In genomic region chr9:104961238-104961637, GRCh38 we compare ENCODE assay signal across 8 cellular contexts. TPM values are rescaled to one million over a fixed set of nuclear protein-coding genes. Genes with fewer than 3 reads are reported as not detected.
DNase-seq lines count a peak whose midpoint lies in the region; ATAC-seq, FAIRE-seq and TF ChIP-seq lines count a peak whose summit lies in the region.

No MANE protein-coding gene starts in this region.

- H3K27me3 Mint-ChIP-seq in CD4-positive, alpha-beta T cell, result no peaks in the 10 kb centered on the region

- H3K79me2 ChIP-seq in GM12878 (ENCODE audit: control insufficient read depth, insufficient read depth, low read length), result no peaks in the 10 kb centered on the region

- no peak overlapping the region for H3K4me3 ChIP-seq in GM12878

- H4K20me1 ChIP-seq in GM12878 (ENCODE audit: control insufficient read depth, insufficient read depth), result no peaks in the 10 kb centered on the region

- no peak overlapping the region for H3K27ac ChIP-seq in CD4-positive, alpha-beta T cell (ENCODE audit: low read depth, low read length)
- H3K27ac ChIP-seq in GM12878 (ENCODE audit: control insufficient read depth, insufficient read depth), result no peak overlapping the region

- peak overlapping the region; percentile 10 for H3K27ac Mint-ChIP-seq in CD4-positive, alpha-beta T cell

- TF ChIP-seq RAD21 in GM12878 (IDR thresholded peaks at IDR 0.05; ENCODE audit: insufficient read depth, low read depth, low read length), result no peak

- intact Hi-C loops in CD4-positive, alpha-beta T cell (cut with DNase I, micrococcal nuclease), result loop anchor here (1.0 to 10.0 kb wide), 4 partner anchors 30 to 206 kb away; no protein-coding TSS in a partner anchor
- intact Hi-C loops in GM12878 (cut with micrococcal nuclease; ENCODE audit: unreplicated experiment), result no loop called here
- intact Hi-C loops in head of caudate nucleus (cut with DNase I), result no loop called here

- H3K9me3 ChIP-seq in CD4-positive, alpha-beta T cell (ENCODE audit: control insufficient read depth, low read length), result no peaks in the 10 kb centered on the region
- H3K9me3 ChIP-seq in GM12878 (replicated peaks; ENCODE audit: control insufficient read depth, insufficient read depth, low read length), result no peaks in the 10 kb centered on the region

- POLR2A ChIA-PET in CD4-positive, alpha-beta T cell (lab: Charles Lee), result interaction anchor here (1.3 kb wide), 1 partner anchor 167 kb away, joined by 4 read pairs; no protein-coding TSS in a partner anchor
- POLR2A ChIA-PET in GM12878 (lab: Charles Lee), result no interaction called here

- no TSS peak for BruUV-seq in GM12878 (replicated peaks; lab: Mats Ljungman, UMichigan)

- no peaks in the 10 kb centered on the region for H3K27me3 ChIP-seq in CD4-positive, alpha-beta T cell (ENCODE audit: control insufficient read depth, insufficient read depth, low read length)
- H3K27me3 ChIP-seq in GM12878 (replicated peaks in 1 of 2; ENCODE audit: control insufficient read depth in 2 of 2, insufficient read depth in 2 of 2, low read length in 1 of 2), result no peaks in the 10 kb centered on the region; a peak in 1 of 4 replicates

- in situ Hi-C loops in GM12878 (cut with MboI), result no loop called here

- no peak for TF ChIP-seq POLR2A in GM12878 (IDR thresholded peaks at IDR 0.05; ENCODE audit: low read depth, low read length)

- no peaks in the 10 kb centered on the region for H3K36me3 Mint-ChIP-seq in CD4-positive, alpha-beta T cell (ENCODE audit: low read depth)

- no peaks in the 10 kb centered on the region for H3K36me3 ChIP-seq in GM12878 (ENCODE audit: control insufficient read depth in 2 of 2, insufficient read depth in 2 of 2, low read length in 1 of 2)

- H3K4me3 Mint-ChIP-seq in CD4-positive, alpha-beta T cell, result peak overlapping the region; percentile 6

- CTCF ChIA-PET in CD4-positive, alpha-beta T cell (lab: Charles Lee), result interaction anchor here (1.0 to 1.7 kb wide), 3 partner anchors 22 to 175 kb away, joined by 3 read pairs; no protein-coding TSS in a partner anchor
- CTCF ChIA-PET in GM12878 (lab: Yijun Ruan, JAX), result interaction anchor here (0.6 kb wide), 2 partner anchors 20 to 202 kb away, joined by 3 to 4 read pairs; no protein-coding TSS in a partner anchor

- peak in 8 of 10 experiments; percentile 9 to 61 (median 26) for DNase-seq in CD4-positive, alpha-beta T cell
- peak; percentile 92 for DNase-seq in HT1080 (ENCODE audit: low read depth)
- DNase-seq in SKM-1 treated with dmso at 0.1 percent for 144 hours (lab: John Stamatoyannopoulos, UW; ENCODE audit: unreplicated experiment), result peak; percentile 4
- DNase-seq in GM12878 (ENCODE audit: low read depth, low spot score), result peak; percentile 2
- no peak for DNase-seq in omental fat pad (ENCODE audit: low spot score)
- DNase-seq in D341Med (ENCODE audit: low spot score), result no peak
- DNase-seq in head of caudate nucleus, result no peak

- no peak for TF ChIP-seq EP300 in GM12878 (IDR thresholded peaks at IDR 0.05; ENCODE audit: borderline replicate concordance in 1 of 2, control insufficient read depth in 1 of 2, low read depth in 2 of 2, low read length in 2 of 2)

- H2AFZ ChIP-seq in GM12878 (ENCODE audit: control insufficient read depth, low read depth, low read length), result no peak overlapping the region

- no peak overlapping the region for H3K9ac ChIP-seq in GM12878 (ENCODE audit: control insufficient read depth, insufficient read depth, low read length)

- peaks cover 32% of the 10 kb centered on the region for H3K4me1 Mint-ChIP-seq in CD4-positive, alpha-beta T cell (ENCODE audit: low read depth)

- no peak for TF ChIP-seq CTCF in CD4-positive, alpha-beta T cell (IDR thresholded peaks at IDR 0.05)
- TF ChIP-seq CTCF in GM12878 (IDR thresholded peaks at IDR 0.05 in 2 of 3, conservative IDR thresholded peaks at IDR 0.05 in 1 of 3; ENCODE audit: control insufficient read depth in 2 of 3, extremely low read depth in 1 of 3, insufficient read depth in 1 of 3, low read depth in 3 of 3, low read length in 3 of 3), result no peak
- no peak for TF ChIP-seq CTCF in omental fat pad (IDR thresholded peaks at IDR 0.05)

- ATAC-seq in CD4-positive, alpha-beta T cell (ENCODE audit: poor library complexity), result peak; percentile 99
- ATAC-seq in GM21390 (IDR thresholded peaks at IDR 0.05; ENCODE audit: unreplicated experiment), result peak; percentile 95
- ATAC-seq in GM12878, result peak; percentile 88
- ATAC-seq in omental fat pad (ENCODE audit: low FRiP score), result peak; percentile 57

- no peaks in the 10 kb centered on the region for H3K9me3 Mint-ChIP-seq in CD4-positive, alpha-beta T cell

- SMC1A ChIA-PET in GM12878 (lab: Charles Lee; ENCODE audit: uncharacterized antibody, unreplicated experiment), result interaction anchor here (0.6 to 1.5 kb wide), 2 partner anchors 20 to 75 kb away, joined by 3 to 5 read pairs; no protein-coding TSS in a partner anchor

- WGBS in GM12878 (ENCODE audit: insufficient coverage, insufficient replicate concordance, low lambda C conversion rate, missing lambda C conversion rate), result 0% methylated on average over 5 of the region's 5 CpGs

- H3K4me2 ChIP-seq in GM12878 (ENCODE audit: control insufficient read depth, insufficient read depth), result no peak overlapping the region

- FAIRE-seq in GM12878 (lab: Jason Lieb, UNC), result no peak

- no peaks in the 10 kb centered on the region for H3K4me1 ChIP-seq in GM12878 (ENCODE audit: control insufficient read depth, insufficient read depth, low read length)

- RAD21 ChIA-PET in GM12878 (lab: Charles Lee; ENCODE audit: unreplicated experiment), result interaction anchor here (1.0 kb wide), 1 partner anchor 24 kb away, joined by 4 read pairs; no protein-coding TSS in a partner anchor

TF ChIP-seq in GM12878, 131 proteins besides CTCF, POLR2A, EP300 and RAD21:
- TF ChIP-seq SMAD1 (IDR thresholded peaks at IDR 0.05; ENCODE audit: low read depth, partially characterized antibody), result no peak
- no peak for TF ChIP-seq NFIC (IDR thresholded peaks at IDR 0.05; ENCODE audit: low read depth, low read length)
- no peak for TF ChIP-seq RELB (IDR thresholded peaks at IDR 0.05; ENCODE audit: low read depth)
- TF ChIP-seq SMAD5 (IDR thresholded peaks at IDR 0.05; ENCODE audit: low read depth), result no peak
- TF ChIP-seq TAF1 (IDR thresholded peaks at IDR 0.05; ENCODE audit: borderline replicate concordance, low read depth, low read length), result no peak
- TF ChIP-seq ZBTB33 (IDR thresholded peaks at IDR 0.05), result no peak
- no peak for TF ChIP-seq RUNX3 (IDR thresholded peaks at IDR 0.05; ENCODE audit: low read length)
- no peak for TF ChIP-seq PAX8 (IDR thresholded peaks at IDR 0.05)
- no peak for TF ChIP-seq ZNF207 (IDR thresholded peaks at IDR 0.05; ENCODE audit: borderline replicate concordance)
TF ChIP-seq in GM12878: peak in this region for 0.

RNA-seq across cellular contexts. Expression of gene ABCA1, which starts 33.3 kb away (rescaled TPM):
- total RNA-seq in CD4-positive, alpha-beta T cell, result 10 to 100 TPM; 14.1 to 16.9 TPM
- total RNA-seq in HT1080 (2014; rRNA removed; shearing (Covaris generic)), result 6.3 and 6.4 TPM in 2 replicates
- polyA plus RNA-seq in HT1080 (2015; cell fraction: cytosol; rRNA removed), result 4.3 and 5.2 TPM in 2 replicates
- 24.6 and 25.1 TPM in 2 replicates for polyA plus RNA-seq in HT1080 (2015; cell fraction: nucleus; rRNA removed)
- 0.23 and 0.91 TPM in 2 replicates for total RNA-seq in GM12878 (2013; cell fraction: nucleolus; rRNA removed)
- total RNA-seq in GM12878 (2014; rRNA removed), result 0.44 and 0.45 TPM in 2 replicates
- 0.27 and 0.32 TPM in 2 replicates for total RNA-seq in GM12878 (2014; rRNA removed; fragmentation: Illumina TruSeq; extraction: Trizol)
- total RNA-seq in GM12878 (2021), result 0.56 and 0.61 TPM in 2 replicates
- 0.09 TPM for polyA plus RNA-seq in GM12878 (2011; ENCODE audit: low read depth)
- 0.01 TPM in 1 of 2 replicates, not detected in the other for polyA plus RNA-seq in GM12878 (2011; rRNA removed)
- 0.03 TPM in 1 of 2 replicates, not detected in the other for polyA plus RNA-seq in GM12878 (2011; cell fraction: cytosol; rRNA removed)
- polyA plus RNA-seq in GM12878 (2011; cell fraction: nucleus; rRNA removed), result 0.01 and 0.03 TPM in 2 replicates
- polyA plus RNA-seq in GM12878 (2012), result 0.10 and 0.12 TPM in 2 replicates
- 0.16 and 0.19 TPM in 2 replicates for polyA plus RNA-seq in GM12878 (2014; fragmentation: Illumina TruSeq; extraction: Trizol)
- polyA plus RNA-seq in GM12878 (2014; fragmentation: Nextera tagmentation; extraction: Ambion mirVana), result under 1 TPM; 0.09 to 0.29 TPM
- 0.12 and 0.22 TPM in 2 replicates for polyA plus RNA-seq in GM12878 (2014; rRNA removed)
- under 1 TPM; 0.09 to 0.12 TPM for polyA plus RNA-seq in GM12878 (2016; fragmentation: Nextera tagmentation; extraction: Ambion mirVana)
- polyA minus RNA-seq in GM12878 (2011; rRNA and poly(A)+ RNA removed), result 0.07 and 0.31 TPM in 2 replicates
- not detected in 2 replicates for polyA minus RNA-seq in GM12878 (2011; cell fraction: cytosol; rRNA and poly(A)+ RNA removed)
- polyA minus RNA-seq in GM12878 (2011; cell fraction: nucleus; rRNA and poly(A)+ RNA removed), result 0.48 TPM in 1 of 2 replicates, not detected in the other
- total RNA-seq in omental fat pad, result 100 to 1,000 TPM in 3 of 4 donors, 10 to 100 TPM in 1; 87.3 to 188 (median 124) TPM

Comparison
In these comparisons a context has a peak if more than half of its experiments do, and no peak if none do; other contexts are left out.
1. DNase-seq: peak in CD4-positive, alpha-beta T cell (8 of 10), HT1080 (single experiment), SKM-1 treated with dmso at 0.1 percent for 144 hours (single experiment) and GM12878 (single experiment); none in omental fat pad (single experiment), D341Med (single experiment) and head of caudate nucleus (0 of 42).
2. RNA of gene ABCA1, which starts 33.3 kb away (total RNA-seq): 87.3 to 188 TPM in omental fat pad; 14.1 to 16.9 TPM in CD4-positive, alpha-beta T cell, 6.3 to 6.4 TPM in HT1080 and 0.23 to 0.91 TPM in GM12878; every median in the first group is over 4 times any median in the second.
3. intact Hi-C loops: an anchor here in CD4-positive, alpha-beta T cell (1.0 to 10.0 kb wide); none called in GM12878 and head of caudate nucleus.
4. Peak in every context shown above with its lines, with median percentiles within 50 percentile points of each other: ATAC-seq.